Comparison of ENCODE assay signal across 27 cellular contexts in the genomic region with DNA sequence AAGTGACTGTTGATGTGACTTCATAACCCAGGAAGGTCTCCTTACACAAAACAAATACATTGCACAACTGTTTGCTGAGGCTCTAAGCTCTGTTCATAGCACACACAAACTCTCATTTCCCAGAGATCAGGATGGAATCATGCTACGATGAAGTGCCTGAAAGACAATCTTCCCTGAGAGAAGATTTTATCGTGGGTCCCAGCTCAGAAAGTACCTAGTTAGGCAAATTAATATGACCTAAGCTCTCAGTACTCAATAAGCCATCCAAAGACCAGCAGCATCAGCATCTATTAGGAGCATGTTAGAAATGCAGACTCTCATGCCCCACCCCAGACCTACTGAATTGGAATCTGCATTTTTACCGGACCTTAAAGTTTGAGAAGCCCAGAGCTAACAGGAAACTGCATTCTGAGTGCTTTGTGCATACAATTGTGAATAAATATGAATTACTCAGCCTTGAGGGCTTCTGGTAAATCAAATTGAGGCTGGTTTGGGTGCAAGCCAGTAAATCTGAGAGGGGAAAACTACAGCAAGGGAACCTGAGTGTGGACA.
"Had no signal": no experiment of that assay in that cellular context is flagged by ENCODE, and none has a peak within 500 bp of the region (broad histone marks: within the 10 kb centered on the region; RNA-seq: fewer than 3 reads in every experiment).

No MANE protein-coding gene starts in this region.

- H3K4me2 ChIP-seq: smooth muscle cell had no signal

- FAIRE-seq: endothelial cell of umbilical vein, TTC549 had no signal

- H3K36me3 Mint-ChIP-seq: activated CD8-positive, alpha-beta memory T cell treated with anti-CD3 and anti-CD28 coated beads, Interleukin-2, amount 10 ng/mL, durations not matched to agents 7 days and 5 days; activated naive CD8-positive, alpha-beta T cell treated with anti-CD3 and anti-CD28 coated beads for 36 hours; naive thymus-derived CD4-positive, alpha-beta T cell; stimulated activated memory B cell treated with anti-CD40 and anti-IgM and Interleukin-4, amounts not matched to agents 10 μg/mL and 1 μg/mL and 100 μg/mL, for 72 hours had no signal

- H3K9me3 ChIP-seq: esophagus squamous epithelium, ovary, psoas muscle, right lobe of liver, testis had no signal

- H3K4me3 Mint-ChIP-seq: activated CD4-positive, alpha-beta memory T cell treated with anti-CD3 and anti-CD28 coated beads, Interleukin-2, amount 10 ng/mL, durations not matched to agents 7 days and 5 days; activated CD8-positive, alpha-beta memory T cell treated with anti-CD3 and anti-CD28 coated beads, Interleukin-2, amount 10 ng/mL, durations not matched to agents 7 days and 5 days; activated naive CD8-positive, alpha-beta T cell treated with anti-CD3 and anti-CD28 coated beads for 36 hours; activated T-helper 17 cell treated with anti-CD3 and anti-CD28 coated beads, Interleukin-2, amount 50 U/mL, for 72 hours; naive thymus-derived CD4-positive, alpha-beta T cell; stimulated activated memory B cell treated with anti-CD40 and anti-IgM and Interleukin-4, amounts not matched to agents 10 μg/mL and 1 μg/mL and 100 μg/mL, for 72 hours; T-helper 2 cell treated with Interferon-gamma antibody and Interleukin-4, amounts not matched to agents 5 μg/mL and 100 μg/mL, for 36 hours had no signal

- DNase-seq: activated CD4-positive, alpha-beta memory T cell treated with anti-CD3 and anti-CD28 coated beads, Interleukin-2, amount 10 ng/mL, durations not matched to agents 7 days and 5 days; activated CD4-positive, alpha-beta T cell treated with anti-CD3 and anti-CD28 coated beads for 4 hours; activated CD8-positive, alpha-beta memory T cell treated with anti-CD3 and anti-CD28 coated beads, Interleukin-2, amount 10 ng/mL, durations not matched to agents 7 days and 5 days; activated naive CD4-positive, alpha-beta T cell; activated naive CD8-positive, alpha-beta T cell treated with anti-CD3 and anti-CD28 coated beads for 36 hours; amniotic stem cell; dermis blood vessel endothelial cell; effector memory CD4-positive, alpha-beta T cell; esophagus squamous epithelium; glutamatergic neuron; hippocampal formation; islet precursor cell; left colon; mammary epithelial cell; naive thymus-derived CD4-positive, alpha-beta T cell; ovary; psoas muscle; right lobe of liver; stimulated activated CD4-positive, alpha-beta T cell treated with anti-CD3 and anti-CD28 coated beads, Interleukin-4, amount 100 ng/mL, for 24 hours; testis had no signal

- H3K9me3 Mint-ChIP-seq: activated CD4-positive, alpha-beta memory T cell treated with anti-CD3 and anti-CD28 coated beads, Interleukin-2, amount 10 ng/mL, durations not matched to agents 7 days and 5 days; activated naive CD8-positive, alpha-beta T cell treated with anti-CD3 and anti-CD28 coated beads for 36 hours; activated T-helper 17 cell treated with anti-CD3 and anti-CD28 coated beads, Interleukin-2, amount 50 U/mL, for 72 hours; naive thymus-derived CD4-positive, alpha-beta T cell; stimulated activated memory B cell treated with anti-CD40 and anti-IgM and Interleukin-4, amounts not matched to agents 10 μg/mL and 1 μg/mL and 100 μg/mL, for 72 hours; T-helper 2 cell treated with Interferon-gamma antibody and Interleukin-4, amounts not matched to agents 5 μg/mL and 100 μg/mL, for 36 hours had no signal

- H3K4me1 ChIP-seq: esophagus squamous epithelium, psoas muscle, right lobe of liver, testis had no signal

- H3K4me3 ChIP-seq: cardiac muscle cell, esophagus squamous epithelium, ovary, psoas muscle, right lobe of liver, smooth muscle cell, testis had no signal

- ATAC-seq: activated CD8-positive, alpha-beta memory T cell treated with anti-CD3 and anti-CD28 coated beads, Interleukin-2, amount 10 ng/mL, durations not matched to agents 7 days and 5 days; activated T-helper 17 cell treated with anti-CD3 and anti-CD28 coated beads, Interleukin-2, amount 50 U/mL, for 72 hours; left colon; naive thymus-derived CD4-positive, alpha-beta T cell; psoas muscle; stimulated activated memory B cell treated with anti-CD40 and anti-IgM and Interleukin-4, amounts not matched to agents 10 μg/mL and 1 μg/mL and 100 μg/mL, for 72 hours had no signal

- H3K27ac ChIP-seq: cardiac muscle cell, esophagus squamous epithelium, ovary, psoas muscle, right lobe of liver, testis had no signal

- H3K4me1 Mint-ChIP-seq: activated CD4-positive, alpha-beta memory T cell treated with anti-CD3 and anti-CD28 coated beads, Interleukin-2, amount 10 ng/mL, durations not matched to agents 7 days and 5 days; activated CD8-positive, alpha-beta memory T cell treated with anti-CD3 and anti-CD28 coated beads, Interleukin-2, amount 10 ng/mL, durations not matched to agents 7 days and 5 days; activated naive CD8-positive, alpha-beta T cell treated with anti-CD3 and anti-CD28 coated beads for 36 hours; activated T-helper 17 cell treated with anti-CD3 and anti-CD28 coated beads, Interleukin-2, amount 50 U/mL, for 72 hours; naive thymus-derived CD4-positive, alpha-beta T cell; stimulated activated memory B cell treated with anti-CD40 and anti-IgM and Interleukin-4, amounts not matched to agents 10 μg/mL and 1 μg/mL and 100 μg/mL, for 72 hours had no signal

- H3K27me3 ChIP-seq: ovary, right lobe of liver, testis had no signal

- H3K36me3 ChIP-seq: cardiac muscle cell, esophagus squamous epithelium, ovary, right lobe of liver had no signal

- H3K27ac Mint-ChIP-seq: activated CD4-positive, alpha-beta memory T cell treated with anti-CD3 and anti-CD28 coated beads, Interleukin-2, amount 10 ng/mL, durations not matched to agents 7 days and 5 days; activated CD8-positive, alpha-beta memory T cell treated with anti-CD3 and anti-CD28 coated beads, Interleukin-2, amount 10 ng/mL, durations not matched to agents 7 days and 5 days; activated naive CD8-positive, alpha-beta T cell treated with anti-CD3 and anti-CD28 coated beads for 36 hours; activated T-helper 17 cell treated with anti-CD3 and anti-CD28 coated beads, Interleukin-2, amount 50 U/mL, for 72 hours; naive thymus-derived CD4-positive, alpha-beta T cell; stimulated activated memory B cell treated with anti-CD40 and anti-IgM and Interleukin-4, amounts not matched to agents 10 μg/mL and 1 μg/mL and 100 μg/mL, for 72 hours; T-helper 2 cell treated with Interferon-gamma antibody and Interleukin-4, amounts not matched to agents 5 μg/mL and 100 μg/mL, for 36 hours had no signal
